In genomic region chr14:87179936-87180335, GRCh38 we compare ENCODE assay signal across 22 cellular contexts.
DNase-seq lines count a peak whose midpoint lies in the region; ATAC-seq, FAIRE-seq and TF ChIP-seq lines count a peak whose summit lies in the region.
"Had no signal": no experiment of that assay in that cellular context is flagged by ENCODE, and none has a peak within 500 bp of the region (broad histone marks: within the 10 kb centered on the region; RNA-seq: fewer than 3 reads in every experiment).

No MANE protein-coding gene starts in this region.

- no peak for TF ChIP-seq CTCF in astrocyte (IDR thresholded peaks at IDR 0.05; ENCODE audit: insufficient read depth, low read depth, low read length)

- FAIRE-seq in astrocyte (lab: Jason Lieb, UNC), result no peak
- FAIRE-seq: A204.1, GM12892, GM18507, H54 had no signal

- no peak overlapping the region for H3K4me2 ChIP-seq in astrocyte (ENCODE audit: low read length)
- H3K4me2 ChIP-seq: GM23338 had no signal

- intact Hi-C loops in activated CD4-positive, alpha-beta memory T cell treated with anti-CD3 and anti-CD28 coated beads for 36 hours (cut with micrococcal nuclease), result no loop called here

- POLR2A ChIA-PET in activated CD4-positive, alpha-beta memory T cell treated with anti-CD3 and anti-CD28 coated beads for 36 hours (lab: Charles Lee), result no interaction called here

- H3K4me1 Mint-ChIP-seq in astrocyte (ENCODE audit: low read depth, unreplicated experiment), result no peaks in the 10 kb centered on the region
- H3K4me1 Mint-ChIP-seq in activated CD4-positive, alpha-beta memory T cell treated with anti-CD3 and anti-CD28 coated beads for 36 hours (ENCODE audit: low read depth), result no peaks in the 10 kb centered on the region

- no peak overlapping the region for H3K4me3 ChIP-seq in astrocyte (ENCODE audit: insufficient read depth, low read depth, low read length)
- H3K4me3 ChIP-seq: GM23338 had no signal

- no peaks in the 10 kb centered on the region for H3K27me3 ChIP-seq in astrocyte (ENCODE audit: insufficient read depth, low read length)

- H3K27ac Mint-ChIP-seq in astrocyte (ENCODE audit: unreplicated experiment), result no peak overlapping the region
- H3K27ac Mint-ChIP-seq in activated CD4-positive, alpha-beta memory T cell treated with anti-CD3 and anti-CD28 coated beads for 36 hours, result no peak overlapping the region
- H3K27ac Mint-ChIP-seq: CD4-positive, alpha-beta T cell; GM23338 had no signal

- DNase-seq in astrocyte (ENCODE audit: low read depth) (peak; percentile 10), glomerular visceral epithelial cell (ENCODE audit: extremely low spot score) (peak; percentile 52), kidney tubule cell (ENCODE audit: low spot score) (peak; percentile 78), NCI-H128 (lab: John Stamatoyannopoulos, UW; ENCODE audit: unreplicated experiment) (no peak), HUDEP-2 (lab: John Stamatoyannopoulos, UW; ENCODE audit: unreplicated experiment in 76 of 76) (no peak)
- DNase-seq in activated CD4-positive, alpha-beta memory T cell treated with anti-CD3 and anti-CD28 coated beads for 36 hours, result no peak
- DNase-seq: AML-193; Caco-2; CD4-positive, alpha-beta T cell; DMS153; DMS79; GDM1; HCEC 1CT; IMR-90 had no signal

- peaks cover 11% of the 10 kb centered on the region for H3K9me3 Mint-ChIP-seq in astrocyte (ENCODE audit: unreplicated experiment)
- H3K9me3 Mint-ChIP-seq in activated CD4-positive, alpha-beta memory T cell treated with anti-CD3 and anti-CD28 coated beads for 36 hours, result peaks cover 2% of the 10 kb centered on the region
- H3K9me3 Mint-ChIP-seq: GM23338 had no signal

- H2AFZ ChIP-seq in astrocyte (ENCODE audit: low read depth, low read length), result no peak overlapping the region
- H2AFZ ChIP-seq: GM23338 had no signal

- no peaks in the 10 kb centered on the region for H3K36me3 ChIP-seq in astrocyte (ENCODE audit: insufficient read depth, low read length)

- ATAC-seq in GM21786 (IDR thresholded peaks at IDR 0.05; ENCODE audit: unreplicated experiment), result no peak
- ATAC-seq: GM23338 had no signal

- H3K9me3 ChIP-seq in astrocyte (ENCODE audit: insufficient read depth, low read depth, low read length), result no peaks in the 10 kb centered on the region
- H3K9me3 ChIP-seq: Caco-2 had no signal

- H3K9ac ChIP-seq in astrocyte (ENCODE audit: low read length), result no peak overlapping the region

- CTCF ChIA-PET in activated CD4-positive, alpha-beta memory T cell treated with anti-CD3 and anti-CD28 coated beads for 36 hours (lab: Charles Lee), result no interaction called here

- no peaks in the 10 kb centered on the region for H3K79me2 ChIP-seq in astrocyte (ENCODE audit: insufficient read depth, low read length)

- no peak overlapping the region for H3K27ac ChIP-seq in astrocyte (ENCODE audit: low read depth, low read length)
- H3K27ac ChIP-seq: C4-2B, HL-60 had no signal

- no peak overlapping the region for H3K4me3 Mint-ChIP-seq in astrocyte (ENCODE audit: unreplicated experiment)
- no peak overlapping the region for H3K4me3 Mint-ChIP-seq in activated CD4-positive, alpha-beta memory T cell treated with anti-CD3 and anti-CD28 coated beads for 36 hours
- H3K4me3 Mint-ChIP-seq: CD4-positive, alpha-beta T cell; GM23338 had no signal

- H3K36me3 Mint-ChIP-seq in astrocyte (ENCODE audit: low read depth, unreplicated experiment), result no peaks in the 10 kb centered on the region
- no peaks in the 10 kb centered on the region for H3K36me3 Mint-ChIP-seq in activated CD4-positive, alpha-beta memory T cell treated with anti-CD3 and anti-CD28 coated beads for 36 hours

- H4K20me1 ChIP-seq in astrocyte (ENCODE audit: insufficient read depth, low read length), result no peaks in the 10 kb centered on the region

- H3K27me3 Mint-ChIP-seq in astrocyte (ENCODE audit: low read depth, unreplicated experiment), result no peaks in the 10 kb centered on the region
- H3K27me3 Mint-ChIP-seq in activated CD4-positive, alpha-beta memory T cell treated with anti-CD3 and anti-CD28 coated beads for 36 hours, result no peaks in the 10 kb centered on the region
- H3K27me3 Mint-ChIP-seq: CD4-positive, alpha-beta T cell had no signal

- no peaks in the 10 kb centered on the region for H3K4me1 ChIP-seq in astrocyte (ENCODE audit: insufficient read depth, low read length)
- H3K4me1 ChIP-seq: Caco-2 had no signal

Comparison
In these comparisons a context has a peak if more than half of its experiments do, and no peak if none do; other contexts are left out.
1. DNase-seq: peak in astrocyte (single experiment), glomerular visceral epithelial cell (single experiment) and kidney tubule cell (single experiment); none in NCI-H128 (single experiment), activated CD4-positive, alpha-beta memory T cell treated with anti-CD3 and anti-CD28 coated beads for 36 hours (single experiment) and HUDEP-2 (0 of 76).